Comparison of ENCODE assay signal across 29 cellular contexts in the genomic region with DNA sequence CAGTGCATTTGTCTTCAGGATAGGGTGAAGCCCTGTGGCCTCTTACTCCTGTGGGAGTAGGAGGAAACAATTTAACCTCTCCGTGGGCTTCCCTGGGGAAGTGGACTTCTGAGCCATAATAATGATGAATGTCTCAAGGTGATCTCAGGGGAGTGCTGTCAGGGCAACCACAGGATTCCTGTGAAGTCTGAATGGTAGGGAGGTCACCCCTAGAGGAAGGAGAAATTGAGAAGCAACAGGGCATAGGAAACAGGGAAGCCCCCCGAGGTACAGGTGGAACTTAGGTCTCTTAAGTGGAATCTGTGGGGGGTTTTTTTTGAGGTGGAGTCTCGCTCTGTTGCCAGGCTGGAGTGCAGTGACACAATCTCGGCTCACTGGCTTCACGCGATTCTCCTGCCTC.
"Had no signal": no experiment of that assay in that cellular context is flagged by ENCODE, and none has a peak within 500 bp of the region (broad histone marks: within the 10 kb centered on the region; RNA-seq: fewer than 3 reads in every experiment).

No MANE protein-coding gene starts in this region.

- H3K36me3 Mint-ChIP-seq: natural killer cell had no signal

- H3K27ac Mint-ChIP-seq: activated naive CD8-positive, alpha-beta T cell treated with anti-CD3 and anti-CD28 coated beads, Interleukin-2, amount 10 ng/mL, durations not matched to agents 7 days and 5 days; stimulated activated naive CD8-positive, alpha-beta T cell treated with anti-CD3 and anti-CD28 coated beads, Interleukin-15, Interleukin-2, amounts not matched to agents 100 ng/mL and 50 ng/mL, for 24 hours had no signal

- H3K4me3 ChIP-seq: ascending aorta, cardiac muscle cell, heart left ventricle, left ventricle myocardium inferior, lung, SK-N-MC, spleen, thyroid gland had no signal

- H3K27me3 Mint-ChIP-seq: activated naive CD8-positive, alpha-beta T cell treated with anti-CD3 and anti-CD28 coated beads, Interleukin-2, amount 10 ng/mL, durations not matched to agents 7 days and 5 days; brain; stimulated activated naive CD8-positive, alpha-beta T cell treated with anti-CD3 and anti-CD28 coated beads, Interleukin-15, Interleukin-2, amounts not matched to agents 100 ng/mL and 50 ng/mL, for 24 hours; T-helper 17 cell had no signal

- H3K9me3 Mint-ChIP-seq: activated naive CD8-positive, alpha-beta T cell treated with anti-CD3 and anti-CD28 coated beads, Interleukin-2, amount 10 ng/mL, durations not matched to agents 7 days and 5 days; brain; natural killer cell; stimulated activated naive CD8-positive, alpha-beta T cell treated with anti-CD3 and anti-CD28 coated beads, Interleukin-15, Interleukin-2, amounts not matched to agents 100 ng/mL and 50 ng/mL, for 24 hours had no signal

- H3K9me3 ChIP-seq: ascending aorta, heart left ventricle, left ventricle myocardium inferior, spleen, thyroid gland had no signal

- H3K27ac ChIP-seq: ascending aorta, cardiac muscle cell, SK-N-MC, spleen, thyroid gland, WERI-Rb-1 had no signal

- H3K4me3 Mint-ChIP-seq: activated naive CD8-positive, alpha-beta T cell treated with anti-CD3 and anti-CD28 coated beads, Interleukin-2, amount 10 ng/mL, durations not matched to agents 7 days and 5 days; brain; natural killer cell; stimulated activated naive CD8-positive, alpha-beta T cell treated with anti-CD3 and anti-CD28 coated beads, Interleukin-15, Interleukin-2, amounts not matched to agents 100 ng/mL and 50 ng/mL, for 24 hours; T-helper 17 cell had no signal

- DNase-seq: activated CD4-positive, alpha-beta T cell treated with anti-CD3 and anti-CD28 coated beads for 48 hours; activated CD4-positive, alpha-beta T cell treated with anti-CD3 and anti-CD28 coated beads, Interleukin-2, amount 50 U/mL, for 48 hours; activated CD8-positive, alpha-beta memory T cell treated with anti-CD3 and anti-CD28 coated beads for 24 hours; activated gamma-delta T cell treated with Interleukin-2 at 50 U/mL for 16 hours; activated naive CD8-positive, alpha-beta T cell treated with anti-CD3 and anti-CD28 coated beads, Interleukin-2, amount 10 ng/mL, durations not matched to agents 7 days and 5 days; activated T-cell treated with anti-CD3 and anti-CD28 coated beads, Interleukin-2, amount 50 U/mL, for 1 hour; cortex of kidney; foreskin fibroblast; heart left ventricle; kidney glomerular epithelial cell; left ventricle myocardium inferior; mesendoderm; natural killer cell; posterior cingulate gyrus; right cardiac atrium; substantia nigra; T-helper 17 cell; T1000; thyroid gland; WERI-Rb-1 had no signal

- H3K27me3 ChIP-seq: ascending aorta, cardiac muscle cell, heart left ventricle, spleen, thyroid gland had no signal

- ATAC-seq: activated CD4-positive, CD25-positive, alpha-beta regulatory T cell treated with anti-CD3 and anti-CD28 coated beads, Interleukin-2, amount 50 U/mL, for 24 hours; esophagus mucosa; heart left ventricle; right cardiac atrium; T-helper 17 cell had no signal

- H3K36me3 ChIP-seq: ascending aorta, cardiac muscle cell, left ventricle myocardium inferior, thyroid gland had no signal
